In genomic region chr14:57268161-57269067, GRCh38 we compare ENCODE assay signal across 8 cellular contexts. TPM values are rescaled to one million over a fixed set of nuclear protein-coding genes. Genes with fewer than 3 reads are reported as not detected.
DNase-seq lines count a peak whose midpoint lies in the region; ATAC-seq and TF ChIP-seq lines count a peak whose summit lies in the region.

Gene AP5M1 (plus strand): TSS chr14:57268971. CDS start chr14:57269315, 344 bp downstream.
Gene EXOC5 (minus strand): TSS chr14:57268905. CDS start chr14:57268648, 257 bp downstream.

- H3K9me3 Mint-ChIP-seq in CD14-positive monocyte = no peaks in the 10 kb centered on the region

- H3K4me1 Mint-ChIP-seq in CD14-positive monocyte = peaks cover 44% of the 10 kb centered on the region

- peak; percentile 84 for ATAC-seq in GM19372 (IDR thresholded peaks at IDR 0.05; ENCODE audit: low read depth, unreplicated experiment)
- peak; percentile 67 for ATAC-seq in HG03558 (IDR thresholded peaks at IDR 0.05; ENCODE audit: extremely low read depth, unreplicated experiment)

- intact Hi-C loops in CD14-positive monocyte (cut with micrococcal nuclease) = no loop called here

- H3K36me3 Mint-ChIP-seq in CD14-positive monocyte = peaks cover 4 to 7% of the 10 kb centered on the region in 2 donors

- H3K4me3 Mint-ChIP-seq in CD14-positive monocyte = peak within 1 kb of the TSS; percentile 99

- DNase-seq in CD14-positive monocyte (ENCODE audit: low spot score) (peak; percentile 89), NCI-H748 treated with DMSO at 0.1 percent for 48 hours (lab: John Stamatoyannopoulos, UW) (peak; percentile 91), dedifferentiated amniotic fluid mesenchymal stem cell (ENCODE audit: extremely low spot score) (peak; percentile 80), left kidney (ENCODE audit: low read depth, low spot score) (peak; percentile 98)
- DNase-seq in activated CD4-positive, alpha-beta T cell treated with anti-CD3 and anti-CD28 coated beads, Interleukin-2, amount 50 U/mL, for 24 hours (ENCODE audit: low read depth in 1 of 2, low spot score in 1 of 2) = peak; percentile 81 to 89
- peak; percentile 90 to 92 for DNase-seq in stimulated activated CD4-positive, alpha-beta T cell treated with anti-CD3 and anti-CD28 coated beads, Interleukin-2, amount 100 ng/mL, for 24 hours

- peaks cover 0 to 2% (median 0%) of the 10 kb centered on the region in 3 donors for H3K27me3 Mint-ChIP-seq in CD14-positive monocyte (ENCODE audit: low read depth in 3 of 3)

- no peak for TF ChIP-seq CTCF in CD14-positive monocyte (IDR thresholded peaks at IDR 0.05)

- peak within 1 kb of the TSS; percentile 97 to 99 (median 99) for H3K27ac Mint-ChIP-seq in CD14-positive monocyte

RNA-seq across cellular contexts. Expression of gene AP5M1, which starts in this region (rescaled TPM):
- 10 to 100 TPM; 20.3 to 26.2 TPM for polyA plus RNA-seq in CD14-positive monocyte

RNA-seq across cellular contexts. Expression of gene EXOC5, which starts in this region (rescaled TPM):
- 10 to 100 TPM; 49.9 to 52.5 TPM for polyA plus RNA-seq in CD14-positive monocyte

Comparison
In these comparisons a context has a peak if more than half of its experiments do, and no peak if none do; other contexts are left out.
1. Peak in every context shown above with its lines: DNase-seq and ATAC-seq.